22 cellular contexts compared by ENCODE assay signal in the genomic region with DNA sequence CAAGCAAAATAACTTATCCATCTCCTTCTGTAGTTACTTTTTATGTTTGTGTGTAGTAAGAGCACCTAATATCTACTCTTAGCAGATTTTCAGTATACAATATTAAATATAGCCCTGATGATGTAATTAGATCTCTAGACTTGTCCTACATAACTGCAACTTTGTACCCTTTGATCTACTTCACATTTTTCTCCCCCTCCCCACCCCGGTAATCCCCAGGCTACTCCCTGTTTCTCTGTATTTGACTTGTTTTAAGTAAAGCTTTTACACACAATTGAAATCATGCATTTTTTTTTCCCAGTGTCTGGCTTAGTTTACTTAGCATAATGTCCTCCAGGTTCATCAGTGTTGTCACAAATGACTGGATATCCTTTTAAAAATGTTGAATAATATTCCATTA.
"Had no signal": no experiment of that assay in that cellular context is flagged by ENCODE, and none has a peak within 500 bp of the region (broad histone marks: within the 10 kb centered on the region; RNA-seq: fewer than 3 reads in every experiment).

No MANE protein-coding gene starts in this region.

- H3K27me3 ChIP-seq: body of pancreas, dorsolateral prefrontal cortex, gastrocnemius medialis had no signal

- H3K4me3 ChIP-seq: body of pancreas, coronary artery, dorsolateral prefrontal cortex, left ventricle myocardium inferior, lung, thoracic aorta had no signal

- H3K36me3 ChIP-seq: gastrocnemius medialis, thoracic aorta had no signal

- H3K9me3 ChIP-seq: body of pancreas, gastrocnemius medialis, thoracic aorta had no signal

- H3K27ac ChIP-seq: body of pancreas, coronary artery, dorsolateral prefrontal cortex, left ventricle myocardium inferior, thoracic aorta, WERI-Rb-1 had no signal

- DNase-seq: activated CD4-positive, alpha-beta T cell treated with anti-CD3 and anti-CD28 coated beads for 48 hours; activated CD8-positive, alpha-beta T cell treated with anti-CD3 and anti-CD28 coated beads for 36 hours; activated T-cell treated with anti-CD3 and anti-CD28 coated beads, Interleukin-2, amount 50 U/mL, for 48 hours; aorta; body of pancreas; dorsolateral prefrontal cortex; effector memory CD4-positive, alpha-beta T cell; gastrocnemius medialis; glutamatergic neuron; islet precursor cell; left ventricle myocardium inferior; posterior cingulate gyrus; small intestine; stimulated activated CD4-positive, alpha-beta T cell treated with anti-CD3 and anti-CD28 coated beads, Interleukin-4, amount 100 ng/mL, for 24 hours; trophoblast cell; WERI-Rb-1 had no signal

- ATAC-seq: activated CD4-positive, CD25-positive, alpha-beta regulatory T cell treated with anti-CD3 and anti-CD28 coated beads, Interleukin-2, amount 50 U/mL, for 24 hours; activated CD8-positive, alpha-beta T cell treated with anti-CD3 and anti-CD28 coated beads for 36 hours; body of pancreas; sciatic nerve; stimulated activated effector memory CD8-positive, alpha-beta T cell treated with anti-CD3 and anti-CD28 coated beads, Interleukin-12 subunit alpha, Interleukin-12 subunit beta, amount 100 ng/mL, for 72 hours had no signal

- H3K4me1 ChIP-seq: left ventricle myocardium inferior had no signal
